ENCODE assay signal across 18 cellular contexts in genomic region chr18:5622905-5623304, GRCh38.
A peak's percentile ranks its signal among the peaks of the same experiment; 100 is the strongest.
DNase-seq lines count a peak whose midpoint lies in the region; ATAC-seq and TF ChIP-seq lines count a peak whose summit lies in the region.
"Had no signal": no experiment of that assay in that cellular context is flagged by ENCODE, and none has a peak within 500 bp of the region (broad histone marks: within the 10 kb centered on the region; RNA-seq: fewer than 3 reads in every experiment).

No MANE protein-coding gene starts in this region.

- no peaks in the 10 kb centered on the region for H3K36me3 Mint-ChIP-seq in stimulated activated naive B cell treated with anti-CD40 and anti-IgM and Interleukin-4, amounts not matched to agents 10 μg/mL and 1 μg/mL and 100 μg/mL, for 72 hours
- H3K36me3 Mint-ChIP-seq: CD4-positive, alpha-beta memory T cell had no signal

- no peak for ATAC-seq in stimulated activated naive B cell treated with anti-CD40 and anti-IgM and Interleukin-4, amounts not matched to agents 10 μg/mL and 1 μg/mL and 100 μg/mL, for 72 hours (replicated peaks)
- ATAC-seq in GM19351 (IDR thresholded peaks at IDR 0.05; ENCODE audit: unreplicated experiment) (no peak), HG03565 (IDR thresholded peaks at IDR 0.05; ENCODE audit: unreplicated experiment) (no peak)
- ATAC-seq: HCT116 had no signal

- H3K4me1 Mint-ChIP-seq in stimulated activated naive B cell treated with anti-CD40 and anti-IgM and Interleukin-4, amounts not matched to agents 10 μg/mL and 1 μg/mL and 100 μg/mL, for 72 hours: no peaks in the 10 kb centered on the region

- H3K4me3 ChIP-seq in HEK293 (ENCODE audit: low read depth, low read length) (no peak overlapping the region), astrocyte of the spinal cord (ENCODE audit: low read depth, low read length) (no peak overlapping the region), fibroblast of mammary gland (ENCODE audit: control insufficient read depth, low read depth, low read length) (no peak overlapping the region)

- H3K9me3 Mint-ChIP-seq in stimulated activated naive B cell treated with anti-CD40 and anti-IgM and Interleukin-4, amounts not matched to agents 10 μg/mL and 1 μg/mL and 100 μg/mL, for 72 hours: no peaks in the 10 kb centered on the region

- H3K36me3 ChIP-seq in HEK293 (ENCODE audit: control insufficient read depth in 2 of 2, insufficient read depth in 1 of 2, low read length in 2 of 2): no peaks in the 10 kb centered on the region; a peak in 1 of 3 replicates

- in situ Hi-C loops in astrocyte of the spinal cord (cut with HindIII; ENCODE audit: low sequenced_read_pairs): no loop called here

- H3K4me1 ChIP-seq in HEK293 (ENCODE audit: control insufficient read depth, insufficient read depth, low read length): peaks cover 29% of the 10 kb centered on the region

- H3K27ac ChIP-seq in HEK293 (ENCODE audit: extremely low read depth, low read depth, low read length): no peak overlapping the region

- TF ChIP-seq CTCF in HEK293 (tag by site-specific recombination; IDR thresholded peaks at IDR 0.05) (no peak), astrocyte of the spinal cord (IDR thresholded peaks at IDR 0.05; ENCODE audit: low read depth, low read length) (no peak), fibroblast of mammary gland (conservative IDR thresholded peaks at IDR 0.05; ENCODE audit: control insufficient read depth, insufficient read depth, low read depth, low read length) (no peak)

- H3K4me3 Mint-ChIP-seq in stimulated activated naive B cell treated with anti-CD40 and anti-IgM and Interleukin-4, amounts not matched to agents 10 μg/mL and 1 μg/mL and 100 μg/mL, for 72 hours: no peak overlapping the region
- H3K4me3 Mint-ChIP-seq: CD4-positive, alpha-beta memory T cell; HFFc6 had no signal

- H3K27me3 Mint-ChIP-seq in stimulated activated naive B cell treated with anti-CD40 and anti-IgM and Interleukin-4, amounts not matched to agents 10 μg/mL and 1 μg/mL and 100 μg/mL, for 72 hours: peaks cover 2 to 8% of the 10 kb centered on the region in 2 donors

- CTCF ChIA-PET in HEK293 (lab: Yijun Ruan, JAX): interaction anchor here (0.7 to 1.1 kb wide), 2 partner anchors 22 to 192 kb away, joined by 4 to 6 read pairs; no protein-coding TSS in a partner anchor

- POLR2A ChIA-PET in HEK293 (lab: Yijun Ruan, JAX): interaction anchor here (1.1 kb wide), 1 partner anchor 22 kb away, joined by 3 read pairs; no protein-coding TSS in a partner anchor

- DNase-seq in NCI-H460 (ENCODE audit: extremely low read depth, low read depth): peak; percentile 48
- peak; percentile 9 for DNase-seq in astrocyte of the spinal cord (ENCODE audit: low read depth, low spot score)
- DNase-seq in fibroblast of mammary gland (ENCODE audit: low read depth): peak; percentile 25
- DNase-seq in stimulated activated naive B cell treated with anti-CD40 and anti-IgM and Interleukin-4, amounts not matched to agents 10 μg/mL and 1 μg/mL and 100 μg/mL, for 72 hours: no peak
- no peak for DNase-seq in activated CD4-positive, CD25-positive, alpha-beta regulatory T cell treated with anti-CD3 and anti-CD28 coated beads, Interleukin-2, amount 50 U/mL, for 72 hours
- DNase-seq: C1 segment of cervical spinal cord; Calu3; CD4-positive, alpha-beta memory T cell; COR-L47; DMS53; DMS79 treated with DMSO at 0.1 percent for 48 hours; GF-D8; H7; HFFc6 had no signal

- H3K9me3 ChIP-seq in HEK293 (ENCODE audit: control insufficient read depth, insufficient read depth, low read depth, low read length): no peaks in the 10 kb centered on the region

- no peak overlapping the region for H3K27ac Mint-ChIP-seq in stimulated activated naive B cell treated with anti-CD40 and anti-IgM and Interleukin-4, amounts not matched to agents 10 μg/mL and 1 μg/mL and 100 μg/mL, for 72 hours
- H3K27ac Mint-ChIP-seq: CD4-positive, alpha-beta memory T cell; HFFc6 had no signal

TF ChIP-seq in HEK293, 187 proteins besides CTCF, POLR2A, EP300 and RAD21:
- no peak for TF ChIP-seq ZNF664 (tag by site-specific recombination; IDR thresholded peaks at IDR 0.05)
- TF ChIP-seq ZNF335 (tag by site-specific recombination; conservative IDR thresholded peaks at IDR 0.05): no peak
- TF ChIP-seq FEZF1 (tag by site-specific recombination; IDR thresholded peaks at IDR 0.05): no peak
- TF ChIP-seq ZBTB11 (tag by site-specific recombination; conservative IDR thresholded peaks at IDR 0.05; ENCODE audit: low read depth): no peak
- TF ChIP-seq ZNF362 (tag by site-specific recombination; IDR thresholded peaks at IDR 0.05): peak; percentile 68; the same call in 1 of the 2 replicates
- TF ChIP-seq ATF2 (tag by site-specific recombination; IDR thresholded peaks at IDR 0.05; ENCODE audit: low read depth): 0 out of 2 replicates have a peak, but pooled peaks have one; percentile 19
- TF ChIP-seq ZBTB7A (tag by site-specific recombination; IDR thresholded peaks at IDR 0.05; ENCODE audit: low read depth): no peak

Comparison
In these comparisons a context has a peak if more than half of its experiments do, and no peak if none do; other contexts are left out.
1. DNase-seq: peak in NCI-H460 (single experiment), astrocyte of the spinal cord (single experiment) and fibroblast of mammary gland (single experiment); none in stimulated activated naive B cell treated with anti-CD40 and anti-IgM and Interleukin-4, amounts not matched to agents 10 μg/mL and 1 μg/mL and 100 μg/mL, for 72 hours (single experiment) and activated CD4-positive, CD25-positive, alpha-beta regulatory T cell treated with anti-CD3 and anti-CD28 coated beads, Interleukin-2, amount 50 U/mL, for 72 hours (single experiment).